Comparison of ENCODE assay signal across 18 cellular contexts in genomic region chr3:87805670-87806069, GRCh38. TPM values are rescaled to one million over a fixed set of nuclear protein-coding genes. Genes with fewer than 3 reads are reported as not detected.
DNase-seq lines count a peak whose midpoint lies in the region; ATAC-seq, FAIRE-seq and TF ChIP-seq lines count a peak whose summit lies in the region.
"Had no signal": no experiment of that assay in that cellular context is flagged by ENCODE, and none has a peak within 500 bp of the region (broad histone marks: within the 10 kb centered on the region; RNA-seq: fewer than 3 reads in every experiment).

No MANE protein-coding gene starts in this region.

- WGBS in transverse colon (ENCODE audit: low coverage in 1 of 2), 2 donors: 74 to 83% methylated on average over 5 of the region's 5 CpGs

- intact Hi-C loops in transverse colon (cut with DNase I; ENCODE audit: low total_unique reads): no loop called here
- intact Hi-C loops in dorsolateral prefrontal cortex (cut with DNase I): no loop called here

- H3K4me1 ChIP-seq in transverse colon: no peaks in the 10 kb centered on the region
- no peaks in the 10 kb centered on the region for H3K4me1 ChIP-seq in effector memory CD4-positive, alpha-beta T cell (ENCODE audit: control insufficient read depth, insufficient read depth, low read length, poor library complexity, severe bottlenecking)
- H3K4me1 ChIP-seq: A549, pancreas had no signal

- TF ChIP-seq EP300 in transverse colon (IDR thresholded peaks at IDR 0.05; ENCODE audit: low read depth): no peak

- H3K27me3 ChIP-seq in transverse colon: no peaks in the 10 kb centered on the region
- H3K27me3 ChIP-seq in dorsolateral prefrontal cortex: no peaks in the 10 kb centered on the region
- H3K27me3 ChIP-seq in effector memory CD4-positive, alpha-beta T cell (replicated peaks; ENCODE audit: control insufficient read depth, insufficient read depth, low read length, poor library complexity, severe bottlenecking): peaks cover 2% of the 10 kb centered on the region
- H3K27me3 ChIP-seq: pancreas had no signal

- peak; percentile 94 for ATAC-seq in GM19463 (IDR thresholded peaks at IDR 0.05; ENCODE audit: unreplicated experiment)
- ATAC-seq in HG02759 (IDR thresholded peaks at IDR 0.05; ENCODE audit: unreplicated experiment): peak; percentile 90
- peak; percentile 96 for ATAC-seq in HG03354 (IDR thresholded peaks at IDR 0.05; ENCODE audit: poor library complexity, severe bottlenecking, unreplicated experiment)
- ATAC-seq: A549; CD8-positive, alpha-beta T cell; HCT116; pancreas had no signal

- in situ Hi-C loops in transverse colon (cut with MboI; ENCODE audit: low pct_ligation_motif_present in 1 of 4, low pct_unique_long_range_greater_than_20kb in 1 of 4, low sequenced_read_pairs in 3 of 4): no loop called here

- no peaks in the 10 kb centered on the region for H3K9me3 ChIP-seq in transverse colon
- H3K9me3 ChIP-seq in effector memory CD4-positive, alpha-beta T cell (ENCODE audit: control insufficient read depth, low read length): no peaks in the 10 kb centered on the region
- H3K9me3 ChIP-seq: A549, pancreas had no signal

- FAIRE-seq in GM18507 (lab: Jason Lieb, UNC): peak; percentile 24
- FAIRE-seq: A549 had no signal

- TF ChIP-seq CTCF in transverse colon (IDR thresholded peaks at IDR 0.05) (no peak), dorsolateral prefrontal cortex (IDR thresholded peaks at IDR 0.05 in 54 of 56, conservative IDR thresholded peaks at IDR 0.05 in 2 of 56; ENCODE audit: low read depth in 1 of 56, partially characterized antibody in 56 of 56) (no peak)

- H3K4me3 ChIP-seq in transverse colon: no peak overlapping the region
- no peak overlapping the region for H3K4me3 ChIP-seq in dorsolateral prefrontal cortex
- no peak overlapping the region for H3K4me3 ChIP-seq in effector memory CD4-positive, alpha-beta T cell (ENCODE audit: insufficient read depth, low read depth, low read length, poor library complexity, severe bottlenecking)
- H3K4me3 ChIP-seq: pancreas had no signal

- TF ChIP-seq POLR2A in transverse colon (IDR thresholded peaks at IDR 0.05): no peak

- H3K27ac ChIP-seq in transverse colon (no peak overlapping the region), dorsolateral prefrontal cortex (no peak overlapping the region)
- no peak overlapping the region for H3K27ac ChIP-seq in effector memory CD4-positive, alpha-beta T cell (ENCODE audit: insufficient read depth, low read length, poor library complexity, severe bottlenecking)
- H3K27ac ChIP-seq: A549, pancreas had no signal

- DNase-seq in GM18507 (ENCODE audit: extremely low spot score, insufficient read length, low read depth): no peak
- DNase-seq in transverse colon: no peak
- DNase-seq in dorsolateral prefrontal cortex: no peak
- no peak for DNase-seq in NCI-H774 (lab: John Stamatoyannopoulos, UW)
- DNase-seq in effector memory CD4-positive, alpha-beta T cell: no peak
- DNase-seq: activated CD4-positive, alpha-beta T cell treated with anti-CD3 and anti-CD28 coated beads, Interleukin-2, amount 50 U/mL, for 48 hours; amygdala; CD8-positive, alpha-beta T cell; hippocampal formation; NCI-H2171; pancreas; SHP77 treated with DMSO at 0.1 percent for 48 hours; T1000 had no signal

- no peaks in the 10 kb centered on the region for H3K36me3 ChIP-seq in transverse colon
- H3K36me3 ChIP-seq in effector memory CD4-positive, alpha-beta T cell (ENCODE audit: control insufficient read depth, insufficient read depth, low read length): no peaks in the 10 kb centered on the region
- H3K36me3 ChIP-seq: pancreas had no signal

RNA-seq across cellular contexts. Expression of gene HTR1F, which starts 13.2 kb away (rescaled TPM):
- total RNA-seq in transverse colon: under 1 TPM in 1 of 4 donors, not detected in 3; 0.16 TPM
- total RNA-seq in dorsolateral prefrontal cortex: 10 to 100 TPM in 2 of 120 experiments, 1 to 10 TPM in 118; 1.8 to 10.8 (median 5.8) TPM
- total RNA-seq: CD8-positive, alpha-beta T cell had no signal
